ENCODE assay signal across 19 cellular contexts in the genomic region with DNA sequence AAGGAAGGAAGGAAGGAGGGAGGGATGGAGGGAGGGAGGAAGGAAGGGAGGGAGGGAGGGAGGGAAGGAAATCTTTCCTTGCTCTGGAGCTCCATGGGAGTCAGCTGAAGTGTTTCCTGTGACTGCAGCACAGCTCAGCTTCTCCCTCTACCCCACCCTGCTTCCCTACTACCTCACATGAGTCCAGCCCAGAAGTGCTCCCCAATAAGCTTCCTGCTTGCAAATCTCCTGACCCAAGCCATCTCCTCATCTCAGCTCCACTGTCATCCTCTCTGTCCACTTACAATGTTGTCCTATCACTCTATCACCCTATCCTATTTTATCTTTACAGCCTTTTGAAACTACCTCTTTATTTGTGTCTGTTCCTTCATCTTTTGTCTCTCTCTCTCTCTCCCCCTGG. TPM values are rescaled to one million over a fixed set of nuclear protein-coding genes. Genes with fewer than 3 reads are reported as not detected.
DNase-seq lines count a peak whose midpoint lies in the region; ATAC-seq, FAIRE-seq and TF ChIP-seq lines count a peak whose summit lies in the region.
"Had no signal": no experiment of that assay in that cellular context is flagged by ENCODE, and none has a peak within 500 bp of the region (broad histone marks: within the 10 kb centered on the region; RNA-seq: fewer than 3 reads in every experiment).

No MANE protein-coding gene starts in this region.

- no peaks in the 10 kb centered on the region for H3K9me1 ChIP-seq in endothelial cell of umbilical vein (replicated peaks; ENCODE audit: control insufficient read depth, extremely low read depth, insufficient read depth, low read length)

- H3K4me3 ChIP-seq in HepG2 (replicated peaks in 1 of 3; ENCODE audit: insufficient read depth in 1 of 3, low read depth in 2 of 3, low read length in 3 of 3) (no peak overlapping the region), right lobe of liver (no peak overlapping the region), endothelial cell of umbilical vein (replicated peaks in 1 of 3; ENCODE audit: insufficient read depth in 1 of 3, low read depth in 1 of 3, low read length in 3 of 3) (no peak overlapping the region)
- H3K4me3 ChIP-seq: adrenal gland, pancreas, skin epidermis had no signal

- BruUV-seq in HepG2 (replicated peaks; lab: Mats Ljungman, UMichigan) = no TSS peak
- no TSS peak for BruUV-seq in endothelial cell of umbilical vein (replicated peaks; lab: Mats Ljungman, UMichigan)

- no peak overlapping the region for H3K9ac ChIP-seq in HepG2 (ENCODE audit: insufficient read depth, low read depth, low read length)
- no peak overlapping the region for H3K9ac ChIP-seq in endothelial cell of umbilical vein (replicated peaks; ENCODE audit: extremely low read depth, insufficient read depth, low read length)

- TF ChIP-seq CTCF in HepG2 (CRISPR knock-in tag; IDR thresholded peaks at IDR 0.05) (no peak), right lobe of liver (IDR thresholded peaks at IDR 0.05) (no peak), endothelial cell of umbilical vein (IDR thresholded peaks at IDR 0.05; ENCODE audit: extremely low read depth in 1 of 2, insufficient read depth in 1 of 2, low read depth in 1 of 2, low read length in 2 of 2) (no peak)

- H3K79me2 ChIP-seq in HepG2 (ENCODE audit: insufficient read depth, low read length) (no peaks in the 10 kb centered on the region), endothelial cell of umbilical vein (ENCODE audit: control insufficient read depth, insufficient read depth, low read length) (no peaks in the 10 kb centered on the region)

- H3K27ac ChIP-seq in HepG2 (ENCODE audit: extremely low read length, insufficient read depth, low read length) (no peak overlapping the region), right lobe of liver (no peak overlapping the region), endothelial cell of umbilical vein (ENCODE audit: insufficient read depth, low read depth, low read length) (no peak overlapping the region)
- H3K27ac ChIP-seq: adrenal gland, pancreas, skin epidermis, WERI-Rb-1 had no signal

- in situ Hi-C loops in HepG2 (cut with HindIII; ENCODE audit: extremely low pct_ligation_motif_present, low pct_unique_long_range_greater_than_20kb) = no loop called here

- H3K27me3 ChIP-seq in HepG2 (ENCODE audit: control insufficient read depth in 1 of 2, insufficient read depth in 2 of 2, low read length in 2 of 2) = peaks cover 1 to 31% of the 10 kb centered on the region in 2 experiments; a peak in 3 of 5 replicates
- no peaks in the 10 kb centered on the region for H3K27me3 ChIP-seq in right lobe of liver
- no peaks in the 10 kb centered on the region for H3K27me3 ChIP-seq in endothelial cell of umbilical vein (ENCODE audit: control insufficient read depth in 2 of 2, insufficient read depth in 2 of 2, low read length in 2 of 2)
- H3K27me3 ChIP-seq: adrenal gland, pancreas had no signal

- H3K36me3 ChIP-seq in HepG2 (replicated peaks in 1 of 2; ENCODE audit: control insufficient read depth in 1 of 2, insufficient read depth in 2 of 2, low read length in 2 of 2) (no peaks in the 10 kb centered on the region), right lobe of liver (no peaks in the 10 kb centered on the region), endothelial cell of umbilical vein (ENCODE audit: control insufficient read depth in 2 of 2, extremely low read depth in 1 of 2, insufficient read depth in 2 of 2, low read length in 2 of 2) (no peaks in the 10 kb centered on the region)
- H3K36me3 ChIP-seq: adrenal gland, pancreas, WERI-Rb-1 had no signal

- no peaks in the 10 kb centered on the region for H3K9me3 ChIP-seq in HepG2 (ENCODE audit: low read length)
- H3K9me3 ChIP-seq in right lobe of liver = no peaks in the 10 kb centered on the region
- H3K9me3 ChIP-seq in endothelial cell of umbilical vein (replicated peaks; ENCODE audit: control insufficient read depth, insufficient read depth, low read length) = no peaks in the 10 kb centered on the region
- H3K9me3 ChIP-seq: adrenal gland, pancreas had no signal

- CTCF ChIA-PET in HepG2 (lab: Yijun Ruan, JAX; ENCODE audit: low intra/inter-chr PET ratio, low total read pairs) (no interaction called here), endothelial cell of umbilical vein (lab: Charles Lee) (no interaction called here)

- dilution Hi-C loops in endothelial cell of umbilical vein (cut with MboI; ENCODE audit: extremely low pct_ligation_motif_present, low sequenced_read_pairs) = no loop called here

- peaks cover 19% of the 10 kb centered on the region for H3K4me1 ChIP-seq in HepG2 (ENCODE audit: insufficient read depth, low read length)
- H3K4me1 ChIP-seq in right lobe of liver = no peaks in the 10 kb centered on the region
- H3K4me1 ChIP-seq in endothelial cell of umbilical vein (ENCODE audit: control insufficient read depth, extremely low read depth, insufficient read depth, low read length) = peaks cover 22% of the 10 kb centered on the region

- H3K4me2 ChIP-seq in HepG2 (ENCODE audit: low read depth, low read length) = no peak overlapping the region
- no peak overlapping the region for H3K4me2 ChIP-seq in endothelial cell of umbilical vein (ENCODE audit: insufficient read depth, low read length)

- POLR2A ChIA-PET in HepG2 (lab: Yijun Ruan, JAX) (no interaction called here), endothelial cell of umbilical vein (lab: Charles Lee) (no interaction called here)

- TF ChIP-seq POLR2A in HepG2 (IDR thresholded peaks at IDR 0.05; ENCODE audit: insufficient read depth in 1 of 2, low read depth in 2 of 2, low read length in 2 of 2) (no peak), right lobe of liver (IDR thresholded peaks at IDR 0.05) (no peak), endothelial cell of umbilical vein (IDR thresholded peaks at IDR 0.05; ENCODE audit: low read depth, low read length) (no peak)

- no peak overlapping the region for H2AFZ ChIP-seq in HepG2 (ENCODE audit: low read length)
- peak overlapping the region; percentile 23 for H2AFZ ChIP-seq in endothelial cell of umbilical vein (ENCODE audit: low read depth, low read length)

- no peaks in the 10 kb centered on the region for H4K20me1 ChIP-seq in HepG2 (ENCODE audit: insufficient read depth, low read length)
- H4K20me1 ChIP-seq in endothelial cell of umbilical vein (replicated peaks; ENCODE audit: control insufficient read depth, extremely low read depth, insufficient read depth, low read length) = no peaks in the 10 kb centered on the region

- intact Hi-C loops in HepG2 (cut with micrococcal nuclease; ENCODE audit: unreplicated experiment) (no loop called here), right lobe of liver (cut with DNase I) (no loop called here), endothelial cell of umbilical vein (cut with micrococcal nuclease) (no loop called here)

- no peak for TF ChIP-seq RAD21 in HepG2 (CRISPR knock-in tag; IDR thresholded peaks at IDR 0.05)

- no peak for DNase-seq in HepG2 (ENCODE audit: low spot score)
- no peak for DNase-seq in right lobe of liver
- peak; percentile 26 for DNase-seq in NCI-H345 treated with DMSO at 0.1 percent for 48 hours (lab: John Stamatoyannopoulos, UW; ENCODE audit: unreplicated experiment)
- no peak for DNase-seq in endothelial cell of umbilical vein (ENCODE audit: low read depth, low spot score)
- DNase-seq in SK-N-DZ (ENCODE audit: low spot score) = no peak
- DNase-seq in NCI-H1930 (lab: John Stamatoyannopoulos, UW) = no peak
- DNase-seq: activated CD8-positive, alpha-beta memory T cell treated with anti-CD3 and anti-CD28 coated beads, Interleukin-2, amount 50 U/mL, for 4 hours; AML-193; HCEC 1CT; left colon; NCI-H2029 treated with DMSO at 0.1 percent for 48 hours; RPMI8226; stimulated activated CD4-positive, alpha-beta T cell treated with anti-CD3 and anti-CD28 coated beads, Interleukin-4, amount 100 ng/mL, for 24 hours; stimulated activated CD8-positive, alpha-beta memory T cell treated with anti-CD3 and anti-CD28 coated beads, Interleukin-4, amount 100 ng/mL, for 48 hours had no signal

- FAIRE-seq in HepG2 (lab: Jason Lieb, UNC) (no peak), endothelial cell of umbilical vein (lab: Jason Lieb, UNC) (no peak)
- FAIRE-seq: pancreas had no signal

- ATAC-seq in HepG2 (no peak), right lobe of liver (no peak), GM19324 (IDR thresholded peaks at IDR 0.05; ENCODE audit: low FRiP score, unreplicated experiment) (no peak)
- ATAC-seq: left colon had no signal

- no peak for TF ChIP-seq EP300 in HepG2 (IDR thresholded peaks at IDR 0.05; ENCODE audit: low read depth in 2 of 2, low read length in 2 of 2)
- no peak for TF ChIP-seq EP300 in HepG2 (CRISPR knock-in tag; IDR thresholded peaks at IDR 0.05; ENCODE audit: borderline replicate concordance)

RNA-seq across cellular contexts. Expression of gene SSBP3, which starts 52.9 kb away (rescaled TPM):
- total RNA-seq in HepG2 (2016; rRNA removed; fragmentation: Illumina TruSeq; extraction: Trizol) (7.5 and 8.5 TPM in 2 replicates), right lobe of liver (10 to 100 TPM; 19.4 to 34.1 (median 24.4) TPM), endothelial cell of umbilical vein (49.5 and 59.4 TPM in 2 replicates)
- total RNA-seq in HepG2 (2016; cell fraction: cytosol; rRNA removed; fragmentation: Illumina TruSeq; extraction: Trizol; ENCODE audit: low read depth) = 2.4 and 2.6 TPM in 2 replicates
- total RNA-seq in HepG2 (2016; cell fraction: insoluble cytoplasmic fraction; rRNA removed; fragmentation: Illumina TruSeq; extraction: Trizol) = 5.0 and 9.0 TPM in 2 replicates
- total RNA-seq in HepG2 (2016; cell fraction: membrane; rRNA removed; fragmentation: Illumina TruSeq; extraction: Trizol) = 6.8 and 7.0 TPM in 2 replicates
- 5.3 and 6.3 TPM in 2 replicates for total RNA-seq in HepG2 (2016; cell fraction: nucleus; rRNA removed; fragmentation: Illumina TruSeq; extraction: Trizol)
- polyA plus RNA-seq in HepG2 (2011; rRNA removed) (17.6 and 19.0 TPM in 2 replicates), endothelial cell of umbilical vein (44.9 and 46.1 TPM in 2 replicates)
- 9.4 and 10.6 TPM in 2 replicates for polyA plus RNA-seq in HepG2 (2011; cell fraction: cytosol; rRNA removed)
- polyA plus RNA-seq in HepG2 (2011; cell fraction: nucleus; rRNA removed) = 24.9 and 30.2 TPM in 2 replicates
- polyA plus RNA-seq in HepG2 (2012) = 22.3 and 30.4 TPM in 2 replicates
- polyA plus RNA-seq in HepG2 (2016; cell fraction: cytosol; fragmentation: Illumina TruSeq; extraction: Trizol; ENCODE audit: low read depth) = 6.1 and 8.0 TPM in 2 replicates
- polyA plus RNA-seq in HepG2 (2016; cell fraction: insoluble cytoplasmic fraction; fragmentation: Illumina TruSeq; extraction: Trizol; ENCODE audit: low read depth) = 20.5 and 26.0 TPM in 2 replicates
- polyA plus RNA-seq in HepG2 (2016; cell fraction: membrane; fragmentation: Illumina TruSeq; extraction: Trizol; ENCODE audit: low read depth) = 15.7 and 18.4 TPM in 2 replicates
- polyA plus RNA-seq in HepG2 (2016; cell fraction: nucleus; fragmentation: Illumina TruSeq; extraction: Trizol; ENCODE audit: insufficient read depth, low read depth) = 25.5 and 27.3 TPM in 2 replicates
- 10.9 and 15.9 TPM in 2 replicates for polyA minus RNA-seq in HepG2 (2011; rRNA and poly(A)+ RNA removed; ENCODE audit: low replicate concordance)
- polyA minus RNA-seq in HepG2 (2011; cell fraction: cytosol; rRNA and poly(A)+ RNA removed) = 6.2 and 9.2 TPM in 2 replicates
- polyA minus RNA-seq in HepG2 (2011; cell fraction: nucleus; rRNA and poly(A)+ RNA removed) = 6.8 and 9.6 TPM in 2 replicates
- polyA plus RNA-seq in endothelial cell of umbilical vein (2011; cell fraction: cytosol; rRNA removed) = 51.0 and 51.5 TPM in 2 replicates
- 40.7 and 41.0 TPM in 2 replicates for polyA plus RNA-seq in endothelial cell of umbilical vein (2011; cell fraction: nucleus; rRNA removed)
- 69.6 and 71.8 TPM in 2 replicates for polyA plus RNA-seq in endothelial cell of umbilical vein (2012)
- 24.9 and 28.2 TPM in 2 replicates for polyA minus RNA-seq in endothelial cell of umbilical vein
- 14.7 TPM for polyA minus RNA-seq in endothelial cell of umbilical vein (2011; cell fraction: cytosol; rRNA and poly(A)+ RNA removed)
- 24.8 and 27.8 TPM in 2 replicates for polyA minus RNA-seq in endothelial cell of umbilical vein (2011; cell fraction: nucleus; rRNA and poly(A)+ RNA removed)
- 54.5 and 58.7 TPM in 2 replicates for polyA plus RNA-seq in SK-N-DZ (2014; cell fraction: cytosol; rRNA removed)
- polyA plus RNA-seq in SK-N-DZ (2014; cell fraction: nucleus; rRNA removed) = 32.9 and 34.1 TPM in 2 replicates
